Comparison of ENCODE assay signal across 8 cellular contexts in genomic region chr14:30559638-30560071, GRCh38. TPM values are rescaled to one million over a fixed set of nuclear protein-coding genes. Genes with fewer than 3 reads are reported as not detected.
A peak's percentile ranks its signal among the peaks of the same experiment; 100 is the strongest.
DNase-seq lines count a peak whose midpoint lies in the region; FAIRE-seq and TF ChIP-seq lines count a peak whose summit lies in the region.

No MANE protein-coding gene starts in this region.

- peaks cover 55% of the 10 kb centered on the region for H3K79me2 ChIP-seq in SU-DHL-6 (ENCODE audit: insufficient read depth, low read length)
- H3K79me2 ChIP-seq in neural cell (replicated peaks; ENCODE audit: insufficient read depth, low read length): peaks cover 46% of the 10 kb centered on the region

- TF ChIP-seq RAD21 in Ishikawa (IDR thresholded peaks at IDR 0.05; ENCODE audit: low read depth): no peak
- no peak for TF ChIP-seq RAD21 in neural cell (conservative IDR thresholded peaks at IDR 0.05)

- peak; percentile 77 for FAIRE-seq in GM19239 (lab: Jason Lieb, UNC)

- TF ChIP-seq CTCF in SU-DHL-6 (IDR thresholded peaks at IDR 0.05; ENCODE audit: insufficient read depth, low read length, poor library complexity, severe bottlenecking) (no peak), neural cell (IDR thresholded peaks at IDR 0.05; ENCODE audit: poor library complexity, severe bottlenecking) (no peak)

- H3K36me3 ChIP-seq in SU-DHL-6 (ENCODE audit: low read length) (peaks cover 8% of the 10 kb centered on the region), neural cell (ENCODE audit: insufficient read depth, low read length) (no peaks in the 10 kb centered on the region)

- no peaks in the 10 kb centered on the region for H3K27me3 ChIP-seq in SU-DHL-6 (ENCODE audit: low read length)
- no peaks in the 10 kb centered on the region for H3K27me3 ChIP-seq in neural cell (ENCODE audit: insufficient read depth, low read depth, low read length)

- peaks cover 19% of the 10 kb centered on the region for H4K20me1 ChIP-seq in SU-DHL-6 (ENCODE audit: low read depth, low read length)
- H4K20me1 ChIP-seq in neural cell (ENCODE audit: insufficient read depth): no peaks in the 10 kb centered on the region

- no peaks in the 10 kb centered on the region for H3K9me2 ChIP-seq in SU-DHL-6 (replicated peaks; ENCODE audit: insufficient read depth, low read length)
- H3K9me2 ChIP-seq in neural cell (ENCODE audit: insufficient read depth, low read length): no peaks in the 10 kb centered on the region

- H3K4me2 ChIP-seq in SU-DHL-6 (ENCODE audit: low read depth, low read length, poor library complexity, severe bottlenecking) (peak overlapping the region; percentile 96), neural cell (ENCODE audit: low read length) (peak overlapping the region; percentile 90)

- H3F3A ChIP-seq in SU-DHL-6 (ENCODE audit: insufficient read depth): no peaks in the 10 kb centered on the region
- no peaks in the 10 kb centered on the region for H3F3A ChIP-seq in neural cell (ENCODE audit: insufficient read depth, low read length, poor library complexity, severe bottlenecking)

- no peaks in the 10 kb centered on the region for H3K9me3 ChIP-seq in SU-DHL-6 (ENCODE audit: insufficient read depth, low read length)
- no peaks in the 10 kb centered on the region for H3K9me3 ChIP-seq in neural cell (ENCODE audit: low read length)

- peak overlapping the region; percentile 76 for H3K27ac ChIP-seq in SU-DHL-6 (ENCODE audit: low read depth, low read length)
- peak overlapping the region; percentile 74 for H3K27ac ChIP-seq in neural cell (ENCODE audit: low read length)

- TF ChIP-seq EP300 in Ishikawa (IDR thresholded peaks at IDR 0.05; ENCODE audit: borderline replicate concordance) (no peak), neural cell (conservative IDR thresholded peaks at IDR 0.05; ENCODE audit: poor library complexity, severe bottlenecking) (no peak)

- H3K4me3 ChIP-seq in SU-DHL-6 (ENCODE audit: insufficient read depth, low read length, poor library complexity, severe bottlenecking): peak overlapping the region; percentile 95
- peak overlapping the region; percentile 89 for H3K4me3 ChIP-seq in neural cell (ENCODE audit: low read length)

- peak; percentile 8 for DNase-seq in Ammon's horn (ENCODE audit: low spot score)
- no peak for DNase-seq in GM19239 (ENCODE audit: insufficient read length, low spot score)
- peak; percentile 30 for DNase-seq in fibroblast of gingiva (ENCODE audit: low read depth)
- DNase-seq in dedifferentiated amniotic fluid mesenchymal stem cell (ENCODE audit: extremely low spot score): no peak
- no peak for DNase-seq in central memory CD4-positive, alpha-beta T cell

- H2AFZ ChIP-seq in SU-DHL-6 (ENCODE audit: low read depth, low read length, severe bottlenecking) (peak overlapping the region; percentile 95), neural cell (ENCODE audit: low read depth, low read length) (peak overlapping the region; percentile 83)

- peak overlapping the region; percentile 84 for H3K9ac ChIP-seq in SU-DHL-6 (ENCODE audit: low read length)
- peak overlapping the region; percentile 84 for H3K9ac ChIP-seq in neural cell (ENCODE audit: low read length)

TF ChIP-seq in Ishikawa, 13 proteins besides CTCF, POLR2A, EP300 and RAD21:
- TF ChIP-seq, protein P1, sequence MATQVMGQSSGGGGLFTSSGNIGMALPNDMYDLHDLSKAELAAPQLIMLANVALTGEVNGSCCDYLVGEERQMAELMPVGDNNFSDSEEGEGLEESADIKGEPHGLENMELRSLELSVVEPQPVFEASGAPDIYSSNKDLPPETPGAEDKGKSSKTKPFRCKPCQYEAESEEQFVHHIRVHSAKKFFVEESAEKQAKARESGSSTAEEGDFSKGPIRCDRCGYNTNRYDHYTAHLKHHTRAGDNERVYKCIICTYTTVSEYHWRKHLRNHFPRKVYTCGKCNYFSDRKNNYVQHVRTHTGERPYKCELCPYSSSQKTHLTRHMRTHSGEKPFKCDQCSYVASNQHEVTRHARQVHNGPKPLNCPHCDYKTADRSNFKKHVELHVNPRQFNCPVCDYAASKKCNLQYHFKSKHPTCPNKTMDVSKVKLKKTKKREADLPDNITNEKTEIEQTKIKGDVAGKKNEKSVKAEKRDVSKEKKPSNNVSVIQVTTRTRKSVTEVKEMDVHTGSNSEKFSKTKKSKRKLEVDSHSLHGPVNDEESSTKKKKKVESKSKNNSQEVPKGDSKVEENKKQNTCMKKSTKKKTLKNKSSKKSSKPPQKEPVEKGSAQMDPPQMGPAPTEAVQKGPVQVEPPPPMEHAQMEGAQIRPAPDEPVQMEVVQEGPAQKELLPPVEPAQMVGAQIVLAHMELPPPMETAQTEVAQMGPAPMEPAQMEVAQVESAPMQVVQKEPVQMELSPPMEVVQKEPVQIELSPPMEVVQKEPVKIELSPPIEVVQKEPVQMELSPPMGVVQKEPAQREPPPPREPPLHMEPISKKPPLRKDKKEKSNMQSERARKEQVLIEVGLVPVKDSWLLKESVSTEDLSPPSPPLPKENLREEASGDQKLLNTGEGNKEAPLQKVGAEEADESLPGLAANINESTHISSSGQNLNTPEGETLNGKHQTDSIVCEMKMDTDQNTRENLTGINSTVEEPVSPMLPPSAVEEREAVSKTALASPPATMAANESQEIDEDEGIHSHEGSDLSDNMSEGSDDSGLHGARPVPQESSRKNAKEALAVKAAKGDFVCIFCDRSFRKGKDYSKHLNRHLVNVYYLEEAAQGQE (IDR thresholded peaks at IDR 0.05; ENCODE audit: low read depth): no peak
- TF ChIP-seq CREB1 (IDR thresholded peaks at IDR 0.05; ENCODE audit: low read depth): 0 out of 2 replicates have a peak, but pooled peaks have one; percentile 2
TF ChIP-seq in Ishikawa: peak in this region for 1.

TF ChIP-seq in neural cell, 6 proteins besides CTCF, POLR2A, EP300 and RAD21:
- no peak for TF ChIP-seq POLR2AphosphoS5 (IDR thresholded peaks at IDR 0.05)
- TF ChIP-seq, protein P1 (IDR thresholded peaks at IDR 0.05; ENCODE audit: borderline replicate concordance): no peak
- no peak for TF ChIP-seq EZH2 (IDR thresholded peaks at IDR 0.05; ENCODE audit: borderline replicate concordance, insufficient read depth, low read length, poor library complexity, severe bottlenecking)
- TF ChIP-seq TAF1 (IDR thresholded peaks at IDR 0.05; ENCODE audit: low read depth): no peak
- TF ChIP-seq MXI1 (conservative IDR thresholded peaks at IDR 0.05; ENCODE audit: poor library complexity, severe bottlenecking): no peak
- TF ChIP-seq SMC3 (conservative IDR thresholded peaks at IDR 0.05; ENCODE audit: poor library complexity): no peak

RNA-seq across cellular contexts. Expression of gene G2E3, which starts 0.7 kb away (rescaled TPM):
- 28.0 and 35.4 TPM in 2 replicates for polyA plus RNA-seq in neural cell
- polyA minus RNA-seq in neural cell: 63.1 and 68.1 TPM in 2 replicates

Comparison
In these comparisons a context has a peak if more than half of its experiments do, and no peak if none do; other contexts are left out.
1. DNase-seq: peak in Ammon's horn (single experiment) and fibroblast of gingiva (single experiment); none in GM19239 (single experiment), dedifferentiated amniotic fluid mesenchymal stem cell (single experiment) and central memory CD4-positive, alpha-beta T cell (single experiment).